ENCODE assay signal across 28 cellular contexts in genomic region chrX:77298296-77298695, GRCh38.
"Had no signal": no experiment of that assay in that cellular context is flagged by ENCODE, and none has a peak within 500 bp of the region (broad histone marks: within the 10 kb centered on the region; RNA-seq: fewer than 3 reads in every experiment).

No MANE protein-coding gene starts in this region.

- H3K4me3 ChIP-seq: neural progenitor cell, ovary, psoas muscle, right lobe of liver, sigmoid colon, stomach, thoracic aorta, tibial artery, transverse colon, upper lobe of right lung, uterus had no signal

- H3K4me3 Mint-ChIP-seq: natural killer cell; nephron; neural progenitor cell; stimulated activated effector memory CD8-positive, alpha-beta T cell treated with anti-CD3 and anti-CD28 coated beads, Interleukin-12 subunit alpha, Interleukin-12 subunit beta, amount 100 ng/mL, for 72 hours; stimulated activated naive B cell treated with anti-CD40 and anti-IgM and Interleukin-4, amounts not matched to agents 10 μg/mL and 1 μg/mL and 100 μg/mL, for 72 hours; stimulated activated naive CD8-positive, alpha-beta T cell treated with anti-CD3 and anti-CD28 coated beads, Interleukin-15, Interleukin-2, amounts not matched to agents 100 ng/mL and 50 ng/mL, for 24 hours; type B pancreatic cell had no signal

- H3K4me1 Mint-ChIP-seq: natural killer cell; nephron; neural progenitor cell; stimulated activated effector memory CD8-positive, alpha-beta T cell treated with anti-CD3 and anti-CD28 coated beads, Interleukin-12 subunit alpha, Interleukin-12 subunit beta, amount 100 ng/mL, for 72 hours; stimulated activated naive B cell treated with anti-CD40 and anti-IgM and Interleukin-4, amounts not matched to agents 10 μg/mL and 1 μg/mL and 100 μg/mL, for 72 hours had no signal

- H3K27me3 Mint-ChIP-seq: progenitor cell of endocrine pancreas; stimulated activated naive CD8-positive, alpha-beta T cell treated with anti-CD3 and anti-CD28 coated beads, Interleukin-15, Interleukin-2, amounts not matched to agents 100 ng/mL and 50 ng/mL, for 24 hours; type B pancreatic cell had no signal

- H3K79me2 ChIP-seq: parathyroid adenoma had no signal

- H2AFZ ChIP-seq: neural progenitor cell, parathyroid adenoma had no signal

- H3K27ac ChIP-seq: neural progenitor cell, ovary, parathyroid adenoma, psoas muscle, right lobe of liver, sigmoid colon, stomach, thoracic aorta, tibial artery, transverse colon, upper lobe of right lung, uterus had no signal

- H3K9me3 ChIP-seq: ovary, right lobe of liver, sigmoid colon, thoracic aorta, tibial artery, transverse colon, upper lobe of right lung, uterus had no signal

- H3K36me3 ChIP-seq: neural progenitor cell, ovary, right lobe of liver, sigmoid colon, stomach, thoracic aorta, tibial artery, transverse colon, upper lobe of right lung, uterus had no signal

- H3K36me3 Mint-ChIP-seq: natural killer cell; neural progenitor cell; stimulated activated effector memory CD8-positive, alpha-beta T cell treated with anti-CD3 and anti-CD28 coated beads, Interleukin-12 subunit alpha, Interleukin-12 subunit beta, amount 100 ng/mL, for 72 hours; stimulated activated naive B cell treated with anti-CD40 and anti-IgM and Interleukin-4, amounts not matched to agents 10 μg/mL and 1 μg/mL and 100 μg/mL, for 72 hours; type B pancreatic cell had no signal

- H3K4me2 ChIP-seq: neural progenitor cell had no signal

- H3K4me1 ChIP-seq: neural progenitor cell, parathyroid adenoma, psoas muscle, right lobe of liver, sigmoid colon, stomach, tibial artery, transverse colon, upper lobe of right lung, uterus had no signal

- H3K27me3 ChIP-seq: neural progenitor cell, ovary, right lobe of liver, sigmoid colon, stomach, tibial artery, transverse colon, upper lobe of right lung, uterus had no signal

- H3K27ac Mint-ChIP-seq: natural killer cell; nephron; neural progenitor cell; progenitor cell of endocrine pancreas; stimulated activated effector memory CD8-positive, alpha-beta T cell treated with anti-CD3 and anti-CD28 coated beads, Interleukin-12 subunit alpha, Interleukin-12 subunit beta, amount 100 ng/mL, for 72 hours; stimulated activated naive B cell treated with anti-CD40 and anti-IgM and Interleukin-4, amounts not matched to agents 10 μg/mL and 1 μg/mL and 100 μg/mL, for 72 hours; stimulated activated naive CD8-positive, alpha-beta T cell treated with anti-CD3 and anti-CD28 coated beads, Interleukin-15, Interleukin-2, amounts not matched to agents 100 ng/mL and 50 ng/mL, for 24 hours; type B pancreatic cell had no signal

- ATAC-seq: natural killer cell; psoas muscle; right cardiac atrium; right lobe of liver; stimulated activated effector memory CD8-positive, alpha-beta T cell treated with anti-CD3 and anti-CD28 coated beads, Interleukin-12 subunit alpha, Interleukin-12 subunit beta, amount 100 ng/mL, for 72 hours; stimulated activated naive B cell treated with anti-CD40 and anti-IgM and Interleukin-4, amounts not matched to agents 10 μg/mL and 1 μg/mL and 100 μg/mL, for 72 hours had no signal

- H3K9me3 Mint-ChIP-seq: natural killer cell; stimulated activated effector memory CD8-positive, alpha-beta T cell treated with anti-CD3 and anti-CD28 coated beads, Interleukin-12 subunit alpha, Interleukin-12 subunit beta, amount 100 ng/mL, for 72 hours had no signal

- DNase-seq: natural killer cell; occipital lobe; ovary; posterior cingulate gyrus; psoas muscle; right cardiac atrium; right lobe of liver; sigmoid colon; small intestine; stimulated activated CD4-positive, alpha-beta T cell treated with anti-CD3 and anti-CD28 coated beads, Interleukin-15, amount 100 ng/mL, for 24 hours; stimulated activated CD4-positive, alpha-beta T cell treated with anti-CD3 and anti-CD28 coated beads, Interleukin-2, amount 100 ng/mL, for 24 hours; stimulated activated CD4-positive, alpha-beta T cell treated with anti-CD3 and anti-CD28 coated beads, Interleukin-2, amount 100 ng/mL, for 48 hours; stimulated activated CD4-positive, alpha-beta T cell treated with anti-CD3 and anti-CD28 coated beads, Interleukin-4, amount 100 ng/mL, for 24 hours; stimulated activated naive B cell treated with anti-CD40 and anti-IgM and Interleukin-4, amounts not matched to agents 10 μg/mL and 1 μg/mL and 100 μg/mL, for 72 hours; stimulated activated naive CD4-positive, alpha-beta T cell treated with Interleukin-2 at 50 U/mL for 16 hours; stomach; tibial artery; transverse colon; upper lobe of right lung; uterus had no signal
